ENCODE assay signal across 1 cellular context in the genomic region with DNA sequence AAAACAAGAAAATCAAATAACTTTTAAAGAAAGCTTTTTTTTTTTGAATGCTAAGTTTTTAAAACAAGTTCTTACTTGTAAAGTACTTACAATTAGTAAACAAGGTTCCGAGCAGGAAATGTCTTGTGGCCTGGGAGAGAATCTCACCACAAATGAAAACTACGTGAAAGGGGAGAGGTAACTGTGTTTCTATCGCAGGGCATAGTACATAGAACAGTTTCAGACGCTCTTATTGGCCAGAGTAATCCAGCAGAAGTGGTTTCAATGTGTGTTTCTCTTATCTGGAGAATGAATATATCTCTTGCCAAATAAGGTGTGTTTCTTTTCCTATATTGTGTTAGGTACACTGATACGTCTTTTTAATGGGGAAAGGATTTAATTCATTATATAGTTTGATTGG.
TF ChIP-seq lines count a peak whose summit lies in the region.

A gene with protein sequence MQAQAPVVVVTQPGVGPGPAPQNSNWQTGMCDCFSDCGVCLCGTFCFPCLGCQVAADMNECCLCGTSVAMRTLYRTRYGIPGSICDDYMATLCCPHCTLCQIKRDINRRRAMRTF (minus strand): TSS at position 154 of the 400 bp plus-strand sequence. CDS start 6,808 bp downstream, outside the sequence.

TF ChIP-seq in HepG2, 621 proteins besides CTCF, POLR2A, EP300 and RAD21 (continued from another document and continues in another):
- TF ChIP-seq, protein P1, sequence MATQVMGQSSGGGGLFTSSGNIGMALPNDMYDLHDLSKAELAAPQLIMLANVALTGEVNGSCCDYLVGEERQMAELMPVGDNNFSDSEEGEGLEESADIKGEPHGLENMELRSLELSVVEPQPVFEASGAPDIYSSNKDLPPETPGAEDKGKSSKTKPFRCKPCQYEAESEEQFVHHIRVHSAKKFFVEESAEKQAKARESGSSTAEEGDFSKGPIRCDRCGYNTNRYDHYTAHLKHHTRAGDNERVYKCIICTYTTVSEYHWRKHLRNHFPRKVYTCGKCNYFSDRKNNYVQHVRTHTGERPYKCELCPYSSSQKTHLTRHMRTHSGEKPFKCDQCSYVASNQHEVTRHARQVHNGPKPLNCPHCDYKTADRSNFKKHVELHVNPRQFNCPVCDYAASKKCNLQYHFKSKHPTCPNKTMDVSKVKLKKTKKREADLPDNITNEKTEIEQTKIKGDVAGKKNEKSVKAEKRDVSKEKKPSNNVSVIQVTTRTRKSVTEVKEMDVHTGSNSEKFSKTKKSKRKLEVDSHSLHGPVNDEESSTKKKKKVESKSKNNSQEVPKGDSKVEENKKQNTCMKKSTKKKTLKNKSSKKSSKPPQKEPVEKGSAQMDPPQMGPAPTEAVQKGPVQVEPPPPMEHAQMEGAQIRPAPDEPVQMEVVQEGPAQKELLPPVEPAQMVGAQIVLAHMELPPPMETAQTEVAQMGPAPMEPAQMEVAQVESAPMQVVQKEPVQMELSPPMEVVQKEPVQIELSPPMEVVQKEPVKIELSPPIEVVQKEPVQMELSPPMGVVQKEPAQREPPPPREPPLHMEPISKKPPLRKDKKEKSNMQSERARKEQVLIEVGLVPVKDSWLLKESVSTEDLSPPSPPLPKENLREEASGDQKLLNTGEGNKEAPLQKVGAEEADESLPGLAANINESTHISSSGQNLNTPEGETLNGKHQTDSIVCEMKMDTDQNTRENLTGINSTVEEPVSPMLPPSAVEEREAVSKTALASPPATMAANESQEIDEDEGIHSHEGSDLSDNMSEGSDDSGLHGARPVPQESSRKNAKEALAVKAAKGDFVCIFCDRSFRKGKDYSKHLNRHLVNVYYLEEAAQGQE (IDR thresholded peaks at IDR 0.05; ENCODE audit: borderline replicate concordance in 1 of 2, low read depth in 1 of 2, low read length in 2 of 2) = 0 out of 4 replicates have a peak, but pooled peaks of 1 of the 2 experiments have one; percentile 46
- TF ChIP-seq TMF1 (CRISPR knock-in tag; IDR thresholded peaks at IDR 0.05; ENCODE audit: low read depth) (no peak), GATAD1 (CRISPR knock-in tag; IDR thresholded peaks at IDR 0.05) (0 out of 2 replicates have a peak, but pooled peaks have one; percentile 11), ADNP (CRISPR knock-in tag; IDR thresholded peaks at IDR 0.05) (no peak), ZNF12 (CRISPR knock-in tag; IDR thresholded peaks at IDR 0.05) (no peak), ZKSCAN5 (CRISPR knock-in tag; IDR thresholded peaks at IDR 0.05) (no peak), ZZZ3 (CRISPR knock-in tag; IDR thresholded peaks at IDR 0.05; ENCODE audit: borderline replicate concordance) (no peak), ZNF891 (CRISPR knock-in tag; IDR thresholded peaks at IDR 0.05) (no peak), ZNF124 (CRISPR knock-in tag; IDR thresholded peaks at IDR 0.05) (peak; percentile 51; the same call in 1 of the 2 replicates), NR2F6 (IDR thresholded peaks at IDR 0.05) (no peak), NR2F6 (CRISPR knock-in tag; IDR thresholded peaks at IDR 0.05) (no peak), ZNF878 (CRISPR knock-in tag; IDR thresholded peaks at IDR 0.05) (no peak), DPF2 (CRISPR knock-in tag; IDR thresholded peaks at IDR 0.05; ENCODE audit: borderline replicate concordance, low read depth) (no peak), ZNF577 (CRISPR knock-in tag; IDR thresholded peaks at IDR 0.05; ENCODE audit: borderline replicate concordance, low read depth) (no peak), JUND (CRISPR knock-in tag; IDR thresholded peaks at IDR 0.05) (no peak), FOXC1 (CRISPR knock-in tag; IDR thresholded peaks at IDR 0.05; ENCODE audit: borderline replicate concordance) (no peak), HNF4A (CRISPR knock-in tag; IDR thresholded peaks at IDR 0.05) (peak; percentile 12; the same call in 1 of the 2 replicates), ZMYM3 (CRISPR knock-in tag; IDR thresholded peaks at IDR 0.05) (no peak), FOXP1 (IDR thresholded peaks at IDR 0.05) (no peak), FOXP1 (CRISPR knock-in tag; IDR thresholded peaks at IDR 0.05) (no peak), RXRB (CRISPR knock-in tag; IDR thresholded peaks at IDR 0.05; ENCODE audit: borderline replicate concordance) (peak; percentile 13; the same call in 1 of the 2 replicates), ZNF564 (CRISPR knock-in tag; IDR thresholded peaks at IDR 0.05) (no peak), ZNF343 (CRISPR knock-in tag; IDR thresholded peaks at IDR 0.05) (no peak), SRF (IDR thresholded peaks at IDR 0.05; ENCODE audit: low read depth, low read length) (peak; percentile 73), SMYD3 (CRISPR knock-in tag; IDR thresholded peaks at IDR 0.05) (no peak), GTF2F1 (IDR thresholded peaks at IDR 0.05; ENCODE audit: low read length) (no peak), ZNF75D (CRISPR knock-in tag; IDR thresholded peaks at IDR 0.05; ENCODE audit: borderline replicate concordance) (no peak), ONECUT2 (CRISPR knock-in tag; IDR thresholded peaks at IDR 0.05) (no peak), SNAI1 (CRISPR knock-in tag; IDR thresholded peaks at IDR 0.05; ENCODE audit: borderline replicate concordance) (no peak), U2AF2 (IDR thresholded peaks at IDR 0.05; ENCODE audit: low read depth, low read length) (no peak), JUNB (CRISPR knock-in tag; IDR thresholded peaks at IDR 0.05; ENCODE audit: borderline replicate concordance) (no peak), ZNF619 (CRISPR knock-in tag; IDR thresholded peaks at IDR 0.05) (no peak), SRSF1 (optimal IDR thresholded peaks at IDR 0.05; ENCODE audit: low read depth, low read length) (no peak), KLF9 (CRISPR knock-in tag; IDR thresholded peaks at IDR 0.05; ENCODE audit: low read depth) (no peak), ZNF746 (CRISPR knock-in tag; IDR thresholded peaks at IDR 0.05) (no peak), ZNF510 (CRISPR knock-in tag; IDR thresholded peaks at IDR 0.05; ENCODE audit: low read depth) (no peak), KAT8 (CRISPR knock-in tag; IDR thresholded peaks at IDR 0.05) (peak; percentile 17; the same call in 1 of the 2 replicates), ARID2 (CRISPR knock-in tag; IDR thresholded peaks at IDR 0.05; ENCODE audit: borderline replicate concordance) (no peak), NFIC (IDR thresholded peaks at IDR 0.05; ENCODE audit: low read length) (peak; percentile 45; the same call in 1 of the 2 replicates), ZNF367 (CRISPR knock-in tag; IDR thresholded peaks at IDR 0.05; ENCODE audit: borderline replicate concordance) (no peak), HOXA9 (CRISPR knock-in tag; IDR thresholded peaks at IDR 0.05; ENCODE audit: borderline replicate concordance) (no peak), ZNF30 (CRISPR knock-in tag; IDR thresholded peaks at IDR 0.05) (no peak), ZSCAN30 (CRISPR knock-in tag; IDR thresholded peaks at IDR 0.05) (no peak), ZNF251 (CRISPR knock-in tag; IDR thresholded peaks at IDR 0.05) (no peak), CCAR2 (optimal IDR thresholded peaks at IDR 0.05; ENCODE audit: low read depth, low read length) (no peak)
- TF ChIP-seq, protein P2, sequence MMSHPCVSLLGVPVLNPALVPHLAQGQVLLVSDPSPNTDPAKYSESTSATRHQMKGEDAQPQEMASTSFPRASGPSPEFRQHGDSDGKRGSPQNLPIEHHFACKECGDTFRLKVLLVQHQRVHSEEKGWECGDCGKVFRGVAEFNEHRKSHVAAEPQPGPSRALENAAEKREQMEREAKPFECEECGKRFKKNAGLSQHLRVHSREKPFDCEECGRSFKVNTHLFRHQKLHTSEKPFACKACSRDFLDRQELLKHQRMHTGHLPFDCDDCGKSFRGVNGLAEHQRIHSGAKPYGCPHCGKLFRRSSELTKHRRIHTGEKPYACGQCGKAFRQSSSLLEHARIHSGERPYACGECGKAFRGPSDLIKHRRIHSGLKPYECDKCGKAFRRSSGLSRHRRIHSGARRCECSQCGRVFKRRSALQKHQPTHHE (CRISPR knock-in tag; IDR thresholded peaks at IDR 0.05; ENCODE audit: borderline replicate concordance) = no peak
- TF ChIP-seq, protein P3, sequence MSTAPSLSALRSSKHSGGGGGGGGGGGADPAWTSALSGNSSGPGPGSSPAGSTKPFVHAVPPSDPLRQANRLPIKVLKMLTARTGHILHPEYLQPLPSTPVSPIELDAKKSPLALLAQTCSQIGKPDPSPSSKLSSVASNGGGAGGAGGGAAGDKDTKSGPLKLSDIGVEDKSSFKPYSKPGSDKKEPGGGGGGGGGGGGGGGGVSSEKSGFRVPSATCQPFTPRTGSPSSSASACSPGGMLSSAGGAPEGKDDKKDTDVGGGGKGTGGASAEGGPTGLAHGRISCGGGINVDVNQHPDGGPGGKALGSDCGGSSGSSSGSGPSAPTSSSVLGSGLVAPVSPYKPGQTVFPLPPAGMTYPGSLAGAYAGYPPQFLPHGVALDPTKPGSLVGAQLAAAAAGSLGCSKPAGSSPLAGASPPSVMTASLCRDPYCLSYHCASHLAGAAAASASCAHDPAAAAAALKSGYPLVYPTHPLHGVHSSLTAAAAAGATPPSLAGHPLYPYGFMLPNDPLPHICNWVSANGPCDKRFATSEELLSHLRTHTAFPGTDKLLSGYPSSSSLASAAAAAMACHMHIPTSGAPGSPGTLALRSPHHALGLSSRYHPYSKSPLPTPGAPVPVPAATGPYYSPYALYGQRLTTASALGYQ (CRISPR knock-in tag; IDR thresholded peaks at IDR 0.05) = no peak
- TF ChIP-seq, protein P4, sequence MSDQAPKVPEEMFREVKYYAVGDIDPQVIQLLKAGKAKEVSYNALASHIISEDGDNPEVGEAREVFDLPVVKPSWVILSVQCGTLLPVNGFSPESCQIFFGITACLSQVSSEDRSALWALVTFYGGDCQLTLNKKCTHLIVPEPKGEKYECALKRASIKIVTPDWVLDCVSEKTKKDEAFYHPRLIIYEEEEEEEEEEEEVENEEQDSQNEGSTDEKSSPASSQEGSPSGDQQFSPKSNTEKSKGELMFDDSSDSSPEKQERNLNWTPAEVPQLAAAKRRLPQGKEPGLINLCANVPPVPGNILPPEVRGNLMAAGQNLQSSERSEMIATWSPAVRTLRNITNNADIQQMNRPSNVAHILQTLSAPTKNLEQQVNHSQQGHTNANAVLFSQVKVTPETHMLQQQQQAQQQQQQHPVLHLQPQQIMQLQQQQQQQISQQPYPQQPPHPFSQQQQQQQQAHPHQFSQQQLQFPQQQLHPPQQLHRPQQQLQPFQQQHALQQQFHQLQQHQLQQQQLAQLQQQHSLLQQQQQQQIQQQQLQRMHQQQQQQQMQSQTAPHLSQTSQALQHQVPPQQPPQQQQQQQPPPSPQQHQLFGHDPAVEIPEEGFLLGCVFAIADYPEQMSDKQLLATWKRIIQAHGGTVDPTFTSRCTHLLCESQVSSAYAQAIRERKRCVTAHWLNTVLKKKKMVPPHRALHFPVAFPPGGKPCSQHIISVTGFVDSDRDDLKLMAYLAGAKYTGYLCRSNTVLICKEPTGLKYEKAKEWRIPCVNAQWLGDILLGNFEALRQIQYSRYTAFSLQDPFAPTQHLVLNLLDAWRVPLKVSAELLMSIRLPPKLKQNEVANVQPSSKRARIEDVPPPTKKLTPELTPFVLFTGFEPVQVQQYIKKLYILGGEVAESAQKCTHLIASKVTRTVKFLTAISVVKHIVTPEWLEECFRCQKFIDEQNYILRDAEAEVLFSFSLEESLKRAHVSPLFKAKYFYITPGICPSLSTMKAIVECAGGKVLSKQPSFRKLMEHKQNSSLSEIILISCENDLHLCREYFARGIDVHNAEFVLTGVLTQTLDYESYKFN (CRISPR knock-in tag; conservative IDR thresholded peaks at IDR 0.05) = peak; percentile 37; the same call in 1 of the 2 replicates
- TF ChIP-seq, protein P5, sequence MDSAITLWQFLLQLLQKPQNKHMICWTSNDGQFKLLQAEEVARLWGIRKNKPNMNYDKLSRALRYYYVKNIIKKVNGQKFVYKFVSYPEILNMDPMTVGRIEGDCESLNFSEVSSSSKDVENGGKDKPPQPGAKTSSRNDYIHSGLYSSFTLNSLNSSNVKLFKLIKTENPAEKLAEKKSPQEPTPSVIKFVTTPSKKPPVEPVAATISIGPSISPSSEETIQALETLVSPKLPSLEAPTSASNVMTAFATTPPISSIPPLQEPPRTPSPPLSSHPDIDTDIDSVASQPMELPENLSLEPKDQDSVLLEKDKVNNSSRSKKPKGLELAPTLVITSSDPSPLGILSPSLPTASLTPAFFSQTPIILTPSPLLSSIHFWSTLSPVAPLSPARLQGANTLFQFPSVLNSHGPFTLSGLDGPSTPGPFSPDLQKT (CRISPR knock-in tag; IDR thresholded peaks at IDR 0.05; ENCODE audit: borderline replicate concordance) = no peak
- TF ChIP-seq, protein P6, sequence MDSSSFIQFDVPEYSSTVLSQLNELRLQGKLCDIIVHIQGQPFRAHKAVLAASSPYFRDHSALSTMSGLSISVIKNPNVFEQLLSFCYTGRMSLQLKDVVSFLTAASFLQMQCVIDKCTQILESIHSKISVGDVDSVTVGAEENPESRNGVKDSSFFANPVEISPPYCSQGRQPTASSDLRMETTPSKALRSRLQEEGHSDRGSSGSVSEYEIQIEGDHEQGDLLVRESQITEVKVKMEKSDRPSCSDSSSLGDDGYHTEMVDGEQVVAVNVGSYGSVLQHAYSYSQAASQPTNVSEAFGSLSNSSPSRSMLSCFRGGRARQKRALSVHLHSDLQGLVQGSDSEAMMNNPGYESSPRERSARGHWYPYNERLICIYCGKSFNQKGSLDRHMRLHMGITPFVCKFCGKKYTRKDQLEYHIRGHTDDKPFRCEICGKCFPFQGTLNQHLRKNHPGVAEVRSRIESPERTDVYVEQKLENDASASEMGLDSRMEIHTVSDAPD (CRISPR knock-in tag; IDR thresholded peaks at IDR 0.05) = no peak
- TF ChIP-seq, protein P7, sequence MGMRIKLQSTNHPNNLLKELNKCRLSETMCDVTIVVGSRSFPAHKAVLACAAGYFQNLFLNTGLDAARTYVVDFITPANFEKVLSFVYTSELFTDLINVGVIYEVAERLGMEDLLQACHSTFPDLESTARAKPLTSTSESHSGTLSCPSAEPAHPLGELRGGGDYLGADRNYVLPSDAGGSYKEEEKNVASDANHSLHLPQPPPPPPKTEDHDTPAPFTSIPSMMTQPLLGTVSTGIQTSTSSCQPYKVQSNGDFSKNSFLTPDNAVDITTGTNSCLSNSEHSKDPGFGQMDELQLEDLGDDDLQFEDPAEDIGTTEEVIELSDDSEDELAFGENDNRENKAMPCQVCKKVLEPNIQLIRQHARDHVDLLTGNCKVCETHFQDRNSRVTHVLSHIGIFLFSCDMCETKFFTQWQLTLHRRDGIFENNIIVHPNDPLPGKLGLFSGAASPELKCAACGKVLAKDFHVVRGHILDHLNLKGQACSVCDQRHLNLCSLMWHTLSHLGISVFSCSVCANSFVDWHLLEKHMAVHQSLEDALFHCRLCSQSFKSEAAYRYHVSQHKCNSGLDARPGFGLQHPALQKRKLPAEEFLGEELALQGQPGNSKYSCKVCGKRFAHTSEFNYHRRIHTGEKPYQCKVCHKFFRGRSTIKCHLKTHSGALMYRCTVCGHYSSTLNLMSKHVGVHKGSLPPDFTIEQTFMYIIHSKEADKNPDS (CRISPR knock-in tag; IDR thresholded peaks at IDR 0.05) = no peak
- TF ChIP-seq, protein P8, sequence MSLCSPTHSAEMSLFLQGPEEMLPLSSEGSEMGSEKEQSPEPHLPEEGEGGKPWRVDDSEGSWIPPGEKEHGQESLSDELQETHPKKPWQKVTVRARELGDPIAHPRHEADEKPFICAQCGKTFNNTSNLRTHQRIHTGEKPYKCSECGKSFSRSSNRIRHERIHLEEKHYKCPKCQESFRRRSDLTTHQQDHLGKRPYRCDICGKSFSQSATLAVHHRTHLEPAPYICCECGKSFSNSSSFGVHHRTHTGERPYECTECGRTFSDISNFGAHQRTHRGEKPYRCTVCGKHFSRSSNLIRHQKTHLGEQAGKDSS (CRISPR knock-in tag; IDR thresholded peaks at IDR 0.05; ENCODE audit: borderline replicate concordance, low read depth) = no peak
